1 cellular context compared by ENCODE assay signal in genomic region chr17:72420775-72421127, GRCh38.
TF ChIP-seq lines count a peak whose summit lies in the region.

No MANE protein-coding gene starts in this region.

TF ChIP-seq in HepG2, 621 proteins besides CTCF, POLR2A, EP300 and RAD21 (continued from another document):
- TF ChIP-seq CEBPZ (IDR thresholded peaks at IDR 0.05; ENCODE audit: low read length) (no peak), SRSF9 (IDR thresholded peaks at IDR 0.05; ENCODE audit: borderline replicate concordance, insufficient read depth, low read depth, low read length, poor library complexity, severe bottlenecking) (no peak), SNAPC2 (CRISPR knock-in tag; IDR thresholded peaks at IDR 0.05) (peak; percentile 11; the same call in 1 of the 2 replicates), EED (CRISPR knock-in tag; IDR thresholded peaks at IDR 0.05) (0 out of 2 replicates have a peak, but pooled peaks have one; percentile 5), RBFOX2 (IDR thresholded peaks at IDR 0.05; ENCODE audit: low read depth, low read length) (peak; percentile 60; the same call in 1 of the 2 replicates), ZNF550 (CRISPR knock-in tag; IDR thresholded peaks at IDR 0.05; ENCODE audit: borderline replicate concordance) (0 out of 2 replicates have a peak, but pooled peaks have one; percentile 64), ZNF816 (CRISPR knock-in tag; IDR thresholded peaks at IDR 0.05; ENCODE audit: borderline replicate concordance) (no peak), TEAD2 (CRISPR knock-in tag; IDR thresholded peaks at IDR 0.05) (no peak), HNRNPL (IDR thresholded peaks at IDR 0.05; ENCODE audit: low read depth, low read length) (0 out of 2 replicates have a peak, but pooled peaks have one; percentile 9), JUN (CRISPR knock-in tag; IDR thresholded peaks at IDR 0.05) (no peak), PTBP1 (IDR thresholded peaks at IDR 0.05; ENCODE audit: low read depth, low read length, poor library complexity, severe bottlenecking) (peak; percentile 48), ZBTB38 (CRISPR knock-in tag; IDR thresholded peaks at IDR 0.05) (peak; percentile 84), GFI1 (CRISPR knock-in tag; IDR thresholded peaks at IDR 0.05; ENCODE audit: borderline replicate concordance) (0 out of 2 replicates have a peak, but pooled peaks have one; percentile 47), ZNF274 (CRISPR knock-in tag; IDR thresholded peaks at IDR 0.05) (peak; percentile 15; the same call in 1 of the 2 replicates), AGO2 (optimal IDR thresholded peaks at IDR 0.05; ENCODE audit: low read depth, low read length) (peak; percentile 78), ZNF276 (CRISPR knock-in tag; IDR thresholded peaks at IDR 0.05; ENCODE audit: low read depth) (no peak), ZNF251 (CRISPR knock-in tag; IDR thresholded peaks at IDR 0.05) (no peak), MTA1 (CRISPR knock-in tag; IDR thresholded peaks at IDR 0.05; ENCODE audit: borderline replicate concordance) (no peak), POLR2G (IDR thresholded peaks at IDR 0.05; ENCODE audit: low read depth, low read length) (peak; percentile 46; the same call in 1 of the 2 replicates), KLF13 (CRISPR knock-in tag; IDR thresholded peaks at IDR 0.05) (0 out of 2 replicates have a peak, but pooled peaks have one; percentile 32), PITX1 (CRISPR knock-in tag; IDR thresholded peaks at IDR 0.05) (no peak), HIVEP1 (CRISPR knock-in tag; IDR thresholded peaks at IDR 0.05) (0 out of 2 replicates have a peak, but pooled peaks have one; percentile 8), ZNF839 (CRISPR knock-in tag; IDR thresholded peaks at IDR 0.05; ENCODE audit: borderline replicate concordance) (0 out of 2 replicates have a peak, but pooled peaks have one; percentile 18), SRY (CRISPR knock-in tag; IDR thresholded peaks at IDR 0.05) (0 out of 2 replicates have a peak, but pooled peaks have one; percentile 6), ZNF572 (CRISPR knock-in tag; IDR thresholded peaks at IDR 0.05) (0 out of 2 replicates have a peak, but pooled peaks have one; percentile 5), SMAD1 (CRISPR knock-in tag; IDR thresholded peaks at IDR 0.05; ENCODE audit: borderline replicate concordance, low read depth) (peak; percentile 78; the same call in 1 of the 2 replicates), SOX13 (IDR thresholded peaks at IDR 0.05) (no peak; the same call in 1 of the 2 replicates), SOX13 (CRISPR knock-in tag; conservative IDR thresholded peaks at IDR 0.05 in 1 of 2, IDR thresholded peaks at IDR 0.05 in 1 of 2) (0 out of 4 replicates have a peak, but pooled peaks of 1 of the 2 experiments have one; percentile 29)
- TF ChIP-seq, protein P1, sequence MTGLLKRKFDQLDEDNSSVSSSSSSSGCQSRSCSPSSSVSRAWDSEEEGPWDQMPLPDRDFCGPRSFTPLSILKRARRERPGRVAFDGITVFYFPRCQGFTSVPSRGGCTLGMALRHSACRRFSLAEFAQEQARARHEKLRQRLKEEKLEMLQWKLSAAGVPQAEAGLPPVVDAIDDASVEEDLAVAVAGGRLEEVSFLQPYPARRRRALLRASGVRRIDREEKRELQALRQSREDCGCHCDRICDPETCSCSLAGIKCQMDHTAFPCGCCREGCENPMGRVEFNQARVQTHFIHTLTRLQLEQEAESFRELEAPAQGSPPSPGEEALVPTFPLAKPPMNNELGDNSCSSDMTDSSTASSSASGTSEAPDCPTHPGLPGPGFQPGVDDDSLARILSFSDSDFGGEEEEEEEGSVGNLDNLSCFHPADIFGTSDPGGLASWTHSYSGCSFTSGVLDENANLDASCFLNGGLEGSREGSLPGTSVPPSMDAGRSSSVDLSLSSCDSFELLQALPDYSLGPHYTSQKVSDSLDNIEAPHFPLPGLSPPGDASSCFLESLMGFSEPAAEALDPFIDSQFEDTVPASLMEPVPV (CRISPR knock-in tag; IDR thresholded peaks at IDR 0.05) = peak; percentile 75; the same call in 1 of the 2 replicates
- TF ChIP-seq, protein P2, sequence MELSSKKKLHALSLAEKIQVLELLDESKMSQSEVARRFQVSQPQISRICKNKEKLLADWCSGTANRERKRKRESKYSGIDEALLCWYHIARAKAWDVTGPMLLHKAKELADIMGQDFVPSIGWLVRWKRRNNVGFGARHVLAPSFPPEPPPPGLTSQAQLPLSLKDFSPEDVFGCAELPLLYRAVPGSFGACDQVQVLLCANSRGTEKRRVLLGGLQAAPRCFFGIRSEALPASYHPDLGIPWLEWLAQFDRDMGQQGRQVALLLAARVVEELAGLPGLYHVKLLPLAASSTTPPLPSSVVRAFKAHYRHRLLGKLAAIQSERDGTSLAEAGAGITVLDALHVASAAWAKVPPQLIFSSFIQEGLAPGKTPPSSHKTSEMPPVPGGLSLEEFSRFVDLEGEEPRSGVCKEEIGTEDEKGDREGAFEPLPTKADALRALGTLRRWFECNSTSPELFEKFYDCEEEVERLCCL (CRISPR knock-in tag; IDR thresholded peaks at IDR 0.05; ENCODE audit: borderline replicate concordance) = peak; percentile 1; the same call in 1 of the 2 replicates
- TF ChIP-seq, protein P3, sequence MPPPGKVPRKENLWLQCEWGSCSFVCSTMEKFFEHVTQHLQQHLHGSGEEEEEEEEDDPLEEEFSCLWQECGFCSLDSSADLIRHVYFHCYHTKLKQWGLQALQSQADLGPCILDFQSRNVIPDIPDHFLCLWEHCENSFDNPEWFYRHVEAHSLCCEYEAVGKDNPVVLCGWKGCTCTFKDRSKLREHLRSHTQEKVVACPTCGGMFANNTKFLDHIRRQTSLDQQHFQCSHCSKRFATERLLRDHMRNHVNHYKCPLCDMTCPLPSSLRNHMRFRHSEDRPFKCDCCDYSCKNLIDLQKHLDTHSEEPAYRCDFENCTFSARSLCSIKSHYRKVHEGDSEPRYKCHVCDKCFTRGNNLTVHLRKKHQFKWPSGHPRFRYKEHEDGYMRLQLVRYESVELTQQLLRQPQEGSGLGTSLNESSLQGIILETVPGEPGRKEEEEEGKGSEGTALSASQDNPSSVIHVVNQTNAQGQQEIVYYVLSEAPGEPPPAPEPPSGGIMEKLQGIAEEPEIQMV (CRISPR knock-in tag; IDR thresholded peaks at IDR 0.05; ENCODE audit: low read depth) = no peak
- TF ChIP-seq, protein P4, sequence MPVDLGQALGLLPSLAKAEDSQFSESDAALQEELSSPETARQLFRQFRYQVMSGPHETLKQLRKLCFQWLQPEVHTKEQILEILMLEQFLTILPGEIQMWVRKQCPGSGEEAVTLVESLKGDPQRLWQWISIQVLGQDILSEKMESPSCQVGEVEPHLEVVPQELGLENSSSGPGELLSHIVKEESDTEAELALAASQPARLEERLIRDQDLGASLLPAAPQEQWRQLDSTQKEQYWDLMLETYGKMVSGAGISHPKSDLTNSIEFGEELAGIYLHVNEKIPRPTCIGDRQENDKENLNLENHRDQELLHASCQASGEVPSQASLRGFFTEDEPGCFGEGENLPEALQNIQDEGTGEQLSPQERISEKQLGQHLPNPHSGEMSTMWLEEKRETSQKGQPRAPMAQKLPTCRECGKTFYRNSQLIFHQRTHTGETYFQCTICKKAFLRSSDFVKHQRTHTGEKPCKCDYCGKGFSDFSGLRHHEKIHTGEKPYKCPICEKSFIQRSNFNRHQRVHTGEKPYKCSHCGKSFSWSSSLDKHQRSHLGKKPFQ (CRISPR knock-in tag; IDR thresholded peaks at IDR 0.05; ENCODE audit: insufficient replicate concordance) = peak; percentile 20
TF ChIP-seq in HepG2: peak in this region for 30.
